ENCODE assay signal across 13 cellular contexts in the genomic region with DNA sequence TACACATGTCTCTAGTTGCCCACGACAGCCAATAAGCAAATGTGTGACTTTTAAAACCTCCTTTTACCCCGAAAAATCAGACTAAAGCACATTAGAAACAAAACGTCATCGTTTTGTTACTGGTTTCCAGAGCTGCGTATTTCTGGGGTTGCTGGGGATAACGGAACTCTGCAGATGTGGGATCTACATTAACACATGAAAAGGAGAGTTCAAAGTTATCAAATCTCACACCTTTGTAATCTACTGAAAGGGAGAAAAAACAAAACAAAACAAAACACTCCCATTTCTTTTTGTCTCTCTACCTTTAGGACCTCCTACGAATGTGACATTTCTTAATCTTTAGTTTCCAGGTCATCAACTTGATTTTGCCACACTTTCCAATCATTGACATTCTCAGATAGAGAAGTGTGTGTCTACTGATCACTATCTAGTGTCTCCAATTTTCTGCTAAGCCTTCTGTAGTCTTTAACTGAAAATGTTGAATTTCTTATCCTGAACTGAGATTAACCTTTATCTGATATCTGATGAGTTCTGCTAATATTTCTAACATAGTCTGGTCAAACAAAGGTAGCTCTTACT.
"Had no signal": no experiment of that assay in that cellular context is flagged by ENCODE, and none has a peak within 500 bp of the region (broad histone marks: within the 10 kb centered on the region; RNA-seq: fewer than 3 reads in every experiment).

No MANE protein-coding gene starts in this region.

- H3K4me3 ChIP-seq: lung, tibial artery, vagina had no signal

- H3K27me3 ChIP-seq: brain microvascular endothelial cell, tibial artery, vagina had no signal

- H3K9me3 ChIP-seq: tibial artery, vagina had no signal

- H3K36me3 ChIP-seq: brain microvascular endothelial cell, tibial artery, vagina had no signal

- H3K27ac ChIP-seq: brain microvascular endothelial cell, tibial artery, vagina had no signal

- DNase-seq: activated CD4-positive, alpha-beta T cell treated with anti-CD3 and anti-CD28 coated beads, Interleukin-2, amount 50 U/mL, for 48 hours; activated naive CD4-positive, alpha-beta T cell treated with Interleukin-2 at 50 U/mL for 16 hours; activated T-cell treated with anti-CD3 and anti-CD28 coated beads, Interleukin-2, amount 50 U/mL, for 72 hours; brain microvascular endothelial cell; hippocampal formation; left cardiac atrium; stimulated activated CD4-positive, alpha-beta T cell treated with anti-CD3 and anti-CD28 coated beads, Interleukin-4, amount 100 ng/mL, for 4 hours; tibial artery had no signal

- H3K4me3 Mint-ChIP-seq: activated T-cell treated with anti-CD3 and anti-CD28 coated beads, Interleukin-2, amount 50 U/mL, for 72 hours; neural crest cell; T-helper 2 cell treated with Interferon-gamma antibody and Interleukin-4, amounts not matched to agents 5 μg/mL and 100 μg/mL, for 36 hours had no signal

- H3K9me3 Mint-ChIP-seq: activated T-cell treated with anti-CD3 and anti-CD28 coated beads, Interleukin-2, amount 50 U/mL, for 72 hours; neural crest cell; T-helper 2 cell treated with Interferon-gamma antibody and Interleukin-4, amounts not matched to agents 5 μg/mL and 100 μg/mL, for 36 hours had no signal

- H3K27ac Mint-ChIP-seq: activated T-cell treated with anti-CD3 and anti-CD28 coated beads, Interleukin-2, amount 50 U/mL, for 72 hours; T-helper 2 cell treated with Interferon-gamma antibody and Interleukin-4, amounts not matched to agents 5 μg/mL and 100 μg/mL, for 36 hours had no signal

- ATAC-seq: activated CD4-positive, CD25-positive, alpha-beta regulatory T cell treated with anti-CD3 and anti-CD28 coated beads, Interleukin-2, amount 50 U/mL, for 24 hours; activated T-cell treated with anti-CD3 and anti-CD28 coated beads, Interleukin-2, amount 50 U/mL, for 72 hours; left cardiac atrium had no signal
